ENCODE assay signal across 1 cellular context in genomic region chr14:69547701-69548348, GRCh38.
TF ChIP-seq lines count a peak whose summit lies in the region.

No MANE protein-coding gene starts in this region.

TF ChIP-seq in IMR-90, 13 proteins besides CTCF, POLR2A, EP300 and RAD21 (continued from another document):
- TF ChIP-seq USF2 (IDR thresholded peaks at IDR 0.05; ENCODE audit: low read depth, low read length) (no peak), RFX5 (IDR thresholded peaks at IDR 0.05; ENCODE audit: low read depth, low read length) (no peak), CEBPB (IDR thresholded peaks at IDR 0.05; ENCODE audit: low read depth, low read length) (no peak), MAFK (IDR thresholded peaks at IDR 0.05; ENCODE audit: low read depth, low read length) (no peak), SMC3 (IDR thresholded peaks at IDR 0.05; ENCODE audit: low read depth, low read length) (peak; percentile 30; the same call in 1 of the 2 replicates), MXI1 (IDR thresholded peaks at IDR 0.05; ENCODE audit: borderline replicate concordance, low read depth, low read length) (no peak), FOS (IDR thresholded peaks at IDR 0.05; ENCODE audit: low read depth, low read length) (no peak)
